Comparison of ENCODE assay signal across 8 cellular contexts in genomic region chr1:150561830-150562367, GRCh38. TPM values are rescaled to one million over a fixed set of nuclear protein-coding genes. Genes with fewer than 3 reads are reported as not detected.
A peak's percentile ranks its signal among the peaks of the same experiment; 100 is the strongest.
DNase-seq lines count a peak whose midpoint lies in the region; ATAC-seq lines count a peak whose summit lies in the region.

No MANE protein-coding gene starts in this region.

- H3K36me3 ChIP-seq in esophagus (ENCODE audit: control insufficient read depth in 2 of 2, insufficient read depth in 2 of 2, low read length in 1 of 2): peaks cover 0 to 8% of the 10 kb centered on the region in 2 donors
- peaks cover 0 to 15% of the 10 kb centered on the region in 2 donors for H3K36me3 ChIP-seq in muscle layer of duodenum (ENCODE audit: control insufficient read depth in 1 of 2, insufficient read depth in 2 of 2, low read length in 2 of 2)

- ATAC-seq in GM19023 (IDR thresholded peaks at IDR 0.05; ENCODE audit: unreplicated experiment) (peak; percentile 38), HG03571 (IDR thresholded peaks at IDR 0.05; ENCODE audit: unreplicated experiment) (peak; percentile 18)

- DNase-seq in AG20443 (ENCODE audit: low spot score): peak; percentile 89
- DNase-seq in OCI-M1 (lab: John Stamatoyannopoulos, UW): peak; percentile 98
- peak; percentile 91 to 95 for DNase-seq in activated T-cell treated with anti-CD3 and anti-CD28 coated beads, Interleukin-2, amount 50 U/mL, for 48 hours
- DNase-seq in stimulated activated CD8-positive, alpha-beta memory T cell treated with anti-CD3 and anti-CD28 coated beads, Interleukin-7, amount 100 ng/mL, for 1 hour (ENCODE audit: low read depth in 2 of 2): peak; percentile 76 to 77

- H3K9me3 ChIP-seq in esophagus (ENCODE audit: control insufficient read depth in 2 of 2, insufficient read depth in 1 of 2, low read depth in 1 of 2, low read length in 1 of 2): no peaks in the 10 kb centered on the region
- no peaks in the 10 kb centered on the region for H3K9me3 ChIP-seq in muscle layer of duodenum (ENCODE audit: control insufficient read depth in 1 of 2, low read length in 2 of 2)

- H3K4me3 ChIP-seq in esophagus (ENCODE audit: low read depth in 1 of 2, low read length in 2 of 2) (peak overlapping the region; percentile 45 to 48), muscle layer of duodenum (ENCODE audit: low read depth in 1 of 2, low read length in 2 of 2) (peak overlapping the region; percentile 64 to 76)

- 1% methylated on average over 20 of the region's 20 CpGs for WGBS in esophagus, 2 donors

- no peaks in the 10 kb centered on the region for H3K27me3 ChIP-seq in esophagus (ENCODE audit: control insufficient read depth in 1 of 2, insufficient read depth in 2 of 2, low read length in 2 of 2)
- no peaks in the 10 kb centered on the region for H3K27me3 ChIP-seq in muscle layer of duodenum (ENCODE audit: low read depth, low read length)

- H3K27ac ChIP-seq in esophagus (ENCODE audit: low read depth in 2 of 2, low read length in 1 of 2): peak overlapping the region; percentile 99
- peak overlapping the region; percentile 100 for H3K27ac ChIP-seq in muscle layer of duodenum (ENCODE audit: low read length)

- H3K4me1 ChIP-seq in esophagus (ENCODE audit: control insufficient read depth in 2 of 2, insufficient read depth in 2 of 2, low read length in 1 of 2) (peaks cover 12 to 22% of the 10 kb centered on the region in 2 donors), muscle layer of duodenum (ENCODE audit: control insufficient read depth in 1 of 2, insufficient read depth in 2 of 2, low read length in 2 of 2) (peaks cover 43 to 70% of the 10 kb centered on the region in 2 donors)

RNA-seq across cellular contexts. Expression of gene ADAMTSL4, which starts 12.7 kb away (rescaled TPM):
- polyA plus RNA-seq in esophagus: 100 to 1,000 TPM in 1 of 2 donors, 10 to 100 TPM in 1; 43.2 to 108 TPM

RNA-seq across cellular contexts. Expression of gene MCL1, which starts 17.5 kb away (rescaled TPM):
- polyA plus RNA-seq in esophagus: 100 to 1,000 TPM in 1 of 2 donors, 10 to 100 TPM in 1; 99.3 to 101 TPM

RNA-seq across cellular contexts. Expression of gene FALEC, which starts 46.3 kb away (rescaled TPM):
- polyA plus RNA-seq in esophagus: 1 to 10 TPM; 2.1 to 4.6 TPM

RNA-seq across cellular contexts. Expression of gene ECM1, which starts 54.0 kb away (rescaled TPM):
- polyA plus RNA-seq in esophagus: 1,000 to 10,000 TPM; 1,189 to 4,054 TPM

Comparison
In these comparisons a context has a peak if more than half of its experiments do, and no peak if none do; other contexts are left out.
1. Peak in every context shown above with its lines: DNase-seq, ATAC-seq, H3K4me3 ChIP-seq and H3K27ac ChIP-seq.